11 cellular contexts compared by ENCODE assay signal in the genomic region with DNA sequence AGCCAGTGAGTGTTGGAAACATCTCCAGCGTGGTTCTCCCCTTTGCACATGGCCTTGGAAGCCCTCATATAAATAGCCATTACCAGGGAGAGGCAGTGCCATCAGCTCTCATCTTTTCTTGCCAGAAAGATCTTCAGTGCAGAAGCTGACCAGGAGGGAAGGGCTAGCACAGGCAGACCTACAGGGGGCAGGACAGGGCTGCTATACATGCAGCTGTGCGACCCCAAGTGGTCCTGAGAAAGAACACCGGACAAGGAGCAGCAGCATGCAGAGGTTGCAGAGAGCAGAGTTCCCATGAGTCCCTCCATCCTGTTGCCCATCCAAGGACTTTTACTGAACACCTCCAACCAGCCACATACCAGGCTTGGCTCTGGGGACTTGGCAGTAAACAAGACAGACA. TPM values are rescaled to one million over a fixed set of nuclear protein-coding genes. Genes with fewer than 3 reads are reported as not detected.
A peak's percentile ranks its signal among the peaks of the same experiment; 100 is the strongest.
DNase-seq lines count a peak whose midpoint lies in the region; ATAC-seq and TF ChIP-seq lines count a peak whose summit lies in the region.
"Had no signal": no experiment of that assay in that cellular context is flagged by ENCODE, and none has a peak within 500 bp of the region (broad histone marks: within the 10 kb centered on the region; RNA-seq: fewer than 3 reads in every experiment).

No MANE protein-coding gene starts in this region.

- no peaks in the 10 kb centered on the region for H3K4me1 ChIP-seq in right atrium auricular region
- no peaks in the 10 kb centered on the region for H3K4me1 ChIP-seq in upper lobe of right lung
- H3K4me1 ChIP-seq: esophagus squamous epithelium had no signal

- no peak overlapping the region for H3K27ac Mint-ChIP-seq in endothelial cell (ENCODE audit: unreplicated experiment)
- no peak overlapping the region for H3K27ac Mint-ChIP-seq in T-helper 2 cell treated with Interferon-gamma antibody and Interleukin-4, amounts not matched to agents 5 μg/mL and 100 μg/mL, for 36 hours

- H3K36me3 ChIP-seq in right atrium auricular region, result no peaks in the 10 kb centered on the region
- no peaks in the 10 kb centered on the region for H3K36me3 ChIP-seq in upper lobe of right lung
- H3K36me3 ChIP-seq: esophagus squamous epithelium had no signal

- H3K4me3 ChIP-seq in right atrium auricular region (no peak overlapping the region), upper lobe of right lung (no peak overlapping the region)
- H3K4me3 ChIP-seq: esophagus squamous epithelium had no signal

- peak; percentile 49 for DNase-seq in cardiac septum (ENCODE audit: low spot score)
- DNase-seq in right atrium auricular region (ENCODE audit: low spot score), result no peak
- DNase-seq in NCI-H69 (lab: John Stamatoyannopoulos, UW), result peak; percentile 31
- peak; percentile 69 for DNase-seq in endothelial cell (ENCODE audit: low spot score)
- DNase-seq in upper lobe of right lung, result peak; percentile 41
- DNase-seq in T-helper 2 cell treated with Interferon-gamma antibody and Interleukin-4, amounts not matched to agents 5 μg/mL and 100 μg/mL, for 36 hours (ENCODE audit: low spot score), result no peak
- DNase-seq in T1000 (lab: John Stamatoyannopoulos, UW), result no peak
- DNase-seq in Right ventricle myocardium inferior (ENCODE audit: missing footprints), result no peak
- DNase-seq: esophagus squamous epithelium, NCI-H446 had no signal

- no peaks in the 10 kb centered on the region for H3K9me3 Mint-ChIP-seq in endothelial cell (ENCODE audit: unreplicated experiment)
- no peaks in the 10 kb centered on the region for H3K9me3 Mint-ChIP-seq in T-helper 2 cell treated with Interferon-gamma antibody and Interleukin-4, amounts not matched to agents 5 μg/mL and 100 μg/mL, for 36 hours

- no peak overlapping the region for H3K4me3 Mint-ChIP-seq in endothelial cell (ENCODE audit: unreplicated experiment)
- no peak overlapping the region for H3K4me3 Mint-ChIP-seq in T-helper 2 cell treated with Interferon-gamma antibody and Interleukin-4, amounts not matched to agents 5 μg/mL and 100 μg/mL, for 36 hours

- H3K4me1 Mint-ChIP-seq in endothelial cell (ENCODE audit: unreplicated experiment), result no peaks in the 10 kb centered on the region
- no peaks in the 10 kb centered on the region for H3K4me1 Mint-ChIP-seq in T-helper 2 cell treated with Interferon-gamma antibody and Interleukin-4, amounts not matched to agents 5 μg/mL and 100 μg/mL, for 36 hours (ENCODE audit: low read depth)

- intact Hi-C loops in cardiac septum (cut with DNase I), result no loop called here
- intact Hi-C loops in upper lobe of right lung (cut with DNase I), result no loop called here
- intact Hi-C loops in Right ventricle myocardium inferior (cut with DNase I), result no loop called here

- TF ChIP-seq CTCF in right atrium auricular region (IDR thresholded peaks at IDR 0.05), result no peak
- peak; percentile 42 for TF ChIP-seq CTCF in endothelial cell (IDR thresholded peaks at IDR 0.05; ENCODE audit: unreplicated experiment)
- TF ChIP-seq CTCF in upper lobe of right lung (IDR thresholded peaks at IDR 0.05), result no peak

- no peaks in the 10 kb centered on the region for H3K9me3 ChIP-seq in right atrium auricular region
- no peaks in the 10 kb centered on the region for H3K9me3 ChIP-seq in upper lobe of right lung
- H3K9me3 ChIP-seq: esophagus squamous epithelium had no signal

- H3K27me3 ChIP-seq in right atrium auricular region (no peaks in the 10 kb centered on the region), upper lobe of right lung (no peaks in the 10 kb centered on the region)
- H3K27me3 ChIP-seq: esophagus squamous epithelium had no signal

- H3K36me3 Mint-ChIP-seq in endothelial cell (ENCODE audit: low read depth, unreplicated experiment), result no peaks in the 10 kb centered on the region
- no peaks in the 10 kb centered on the region for H3K36me3 Mint-ChIP-seq in T-helper 2 cell treated with Interferon-gamma antibody and Interleukin-4, amounts not matched to agents 5 μg/mL and 100 μg/mL, for 36 hours (ENCODE audit: low read depth)

- H3K27ac ChIP-seq in right atrium auricular region (no peak overlapping the region), upper lobe of right lung (no peak overlapping the region)
- H3K27ac ChIP-seq: C4-2B, esophagus squamous epithelium had no signal

- no peak for ATAC-seq in upper lobe of right lung
- ATAC-seq in Right ventricle myocardium inferior, result no peak

- peaks cover 2% of the 10 kb centered on the region for H3K27me3 Mint-ChIP-seq in endothelial cell (ENCODE audit: unreplicated experiment)
- peaks cover 2% of the 10 kb centered on the region for H3K27me3 Mint-ChIP-seq in T-helper 2 cell treated with Interferon-gamma antibody and Interleukin-4, amounts not matched to agents 5 μg/mL and 100 μg/mL, for 36 hours (ENCODE audit: low read depth)

RNA-seq across cellular contexts. Expression of gene GRID1, which starts 17.1 kb away (rescaled TPM):
- total RNA-seq in cardiac septum (3.0 TPM), right atrium auricular region (under 1 TPM; 0.37 to 0.67 TPM), endothelial cell (ENCODE audit: unreplicated experiment) (0.26 TPM), upper lobe of right lung (3.0 TPM), Right ventricle myocardium inferior (1.3 TPM)

Comparison
In these comparisons a context has a peak if more than half of its experiments do, and no peak if none do; other contexts are left out.
1. DNase-seq: peak in cardiac septum (single experiment), NCI-H69 (single experiment), endothelial cell (single experiment) and upper lobe of right lung (single experiment); none in right atrium auricular region (single experiment), T-helper 2 cell treated with Interferon-gamma antibody and Interleukin-4, amounts not matched to agents 5 μg/mL and 100 μg/mL, for 36 hours (single experiment), T1000 (single experiment) and Right ventricle myocardium inferior (single experiment).